9 cellular contexts compared by ENCODE assay signal in the genomic region with DNA sequence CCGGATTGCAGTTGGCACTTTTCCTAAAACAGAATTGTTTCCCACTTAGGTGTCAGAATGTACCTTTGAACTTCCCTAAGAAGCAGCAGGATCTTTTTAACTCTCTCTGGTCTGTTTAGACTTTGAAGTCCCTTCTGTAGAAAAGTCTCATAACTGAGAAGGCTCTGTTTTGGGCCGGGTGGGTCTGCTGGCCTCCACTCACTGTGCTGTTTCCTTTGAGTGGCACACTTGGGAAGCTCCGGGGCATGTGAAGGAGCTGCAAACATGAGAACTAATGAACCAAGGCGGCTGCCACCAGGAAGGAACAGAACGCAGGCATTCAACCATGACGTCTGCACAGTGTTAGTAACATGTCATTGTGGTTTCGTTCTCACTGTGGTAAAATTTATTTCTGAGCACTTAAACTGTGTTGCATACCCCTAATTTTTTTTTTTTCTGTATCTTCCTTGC. TPM values are rescaled to one million over a fixed set of nuclear protein-coding genes. Genes with fewer than 3 reads are reported as not detected.
DNase-seq lines count a peak whose midpoint lies in the region; ATAC-seq and TF ChIP-seq lines count a peak whose summit lies in the region.
"Had no signal": no experiment of that assay in that cellular context is flagged by ENCODE, and none has a peak within 500 bp of the region (broad histone marks: within the 10 kb centered on the region; RNA-seq: fewer than 3 reads in every experiment).

No MANE protein-coding gene starts in this region.

- no peak overlapping the region for H3K4me3 ChIP-seq in CD8-positive, alpha-beta T cell (ENCODE audit: low read depth, low read length)
- H3K4me3 ChIP-seq in HEK293 (ENCODE audit: low read depth, low read length) (no peak overlapping the region), osteoblast (ENCODE audit: insufficient read depth, low read length) (no peak overlapping the region), hepatocyte (no peak overlapping the region)

- no peaks in the 10 kb centered on the region for H3K79me2 ChIP-seq in osteoblast (ENCODE audit: insufficient read depth, low read length)
- no peaks in the 10 kb centered on the region for H3K79me2 ChIP-seq in hepatocyte

- CTCF ChIA-PET in CD8-positive, alpha-beta T cell (lab: Charles Lee), result interaction anchor here (0.7 to 2.5 kb wide), 10 partner anchors 10 to 124 kb away, joined by 3 to 15 read pairs (median 6); a partner anchor contains a TSS
- CTCF ChIA-PET in HEK293 (lab: Yijun Ruan, JAX) (interaction anchor here (1.2 to 1.8 kb wide), 3 partner anchors 9 to 51 kb away, joined by 3 to 10 read pairs (median 7); no protein-coding TSS in a partner anchor), RWPE1 (lab: Yijun Ruan, JAX) (interaction anchor here (0.9 kb wide), 1 partner anchor 51 kb away, joined by 3 read pairs; no protein-coding TSS in a partner anchor)
- CTCF ChIA-PET in activated naive CD4-positive, alpha-beta T cell treated with anti-CD3 and anti-CD28 coated beads for 36 hours (lab: Charles Lee), result interaction anchor here (0.9 to 2.2 kb wide), 8 partner anchors 10 to 121 kb away, joined by 3 to 8 read pairs (median 5); a partner anchor contains a TSS

- peaks cover 74% of the 10 kb centered on the region for H3K36me3 Mint-ChIP-seq in CD8-positive, alpha-beta T cell
- peaks cover 44% of the 10 kb centered on the region for H3K36me3 Mint-ChIP-seq in activated naive CD4-positive, alpha-beta T cell treated with anti-CD3 and anti-CD28 coated beads for 36 hours (ENCODE audit: low read depth)

- H3K4me1 Mint-ChIP-seq in CD8-positive, alpha-beta T cell (ENCODE audit: low read depth), result peaks cover 73% of the 10 kb centered on the region
- peaks cover 84% of the 10 kb centered on the region for H3K4me1 Mint-ChIP-seq in activated naive CD4-positive, alpha-beta T cell treated with anti-CD3 and anti-CD28 coated beads for 36 hours (ENCODE audit: low read depth)

- WGBS in hepatocyte (ENCODE audit: low lambda C conversion rate, missing lambda C conversion rate), result 48% methylated on average over 7 of the region's 7 CpGs

- H3K4me3 Mint-ChIP-seq in CD8-positive, alpha-beta T cell, result peak overlapping the region; percentile 83
- H3K4me3 Mint-ChIP-seq in activated naive CD4-positive, alpha-beta T cell treated with anti-CD3 and anti-CD28 coated beads for 36 hours, result peak overlapping the region; percentile 67

- H3K36me3 ChIP-seq in CD8-positive, alpha-beta T cell (ENCODE audit: insufficient read depth, low read length), result peaks cover 10% of the 10 kb centered on the region
- H3K36me3 ChIP-seq in HEK293 (ENCODE audit: control insufficient read depth in 2 of 2, insufficient read depth in 1 of 2, low read length in 2 of 2) (peaks cover 0 to 12% of the 10 kb centered on the region in 2 experiments; a peak in 1 of 3 replicates), osteoblast (ENCODE audit: insufficient read depth, low read length) (no peaks in the 10 kb centered on the region), hepatocyte (replicated peaks; ENCODE audit: insufficient read depth, low read depth) (no peaks in the 10 kb centered on the region)

- H3K27me3 ChIP-seq in CD8-positive, alpha-beta T cell (ENCODE audit: insufficient read depth, low read length), result no peaks in the 10 kb centered on the region
- H3K27me3 ChIP-seq in osteoblast (ENCODE audit: insufficient read depth, low read length) (no peaks in the 10 kb centered on the region), hepatocyte (no peaks in the 10 kb centered on the region)

- DNase-seq in CD8-positive, alpha-beta T cell, result peak; percentile 54 to 91 (median 66)
- peak; percentile 68 for DNase-seq in RPMI7951 (ENCODE audit: low read depth)
- DNase-seq in activated naive CD4-positive, alpha-beta T cell treated with anti-CD3 and anti-CD28 coated beads for 36 hours, result peak; percentile 84
- no peak for DNase-seq in osteoblast (ENCODE audit: insufficient read length, low spot score, missing footprints)
- no peak for DNase-seq in hepatocyte (ENCODE audit: low spot score)
- DNase-seq in RWPE1 (ENCODE audit: low spot score), result no peak

- no peaks in the 10 kb centered on the region for H3K9me2 ChIP-seq in hepatocyte (replicated peaks; ENCODE audit: insufficient read depth)

- H2AFZ ChIP-seq in osteoblast (ENCODE audit: low read length), result peak overlapping the region; percentile 67
- H2AFZ ChIP-seq in hepatocyte, result no peak overlapping the region

- no peaks in the 10 kb centered on the region for H3K27me3 Mint-ChIP-seq in CD8-positive, alpha-beta T cell (ENCODE audit: low read depth)
- H3K27me3 Mint-ChIP-seq in activated naive CD4-positive, alpha-beta T cell treated with anti-CD3 and anti-CD28 coated beads for 36 hours (ENCODE audit: low read depth), result no peaks in the 10 kb centered on the region

- peak overlapping the region; percentile 99 for H3K27ac Mint-ChIP-seq in CD8-positive, alpha-beta T cell
- H3K27ac Mint-ChIP-seq in activated naive CD4-positive, alpha-beta T cell treated with anti-CD3 and anti-CD28 coated beads for 36 hours, result peak overlapping the region; percentile 97

- H3K9me3 ChIP-seq in CD8-positive, alpha-beta T cell (ENCODE audit: low read length), result no peaks in the 10 kb centered on the region
- H3K9me3 ChIP-seq in HEK293 (ENCODE audit: control insufficient read depth, insufficient read depth, low read depth, low read length) (no peaks in the 10 kb centered on the region), osteoblast (ENCODE audit: low read depth, low read length) (no peaks in the 10 kb centered on the region), hepatocyte (ENCODE audit: low read depth) (no peaks in the 10 kb centered on the region)

- H3K4me2 ChIP-seq in osteoblast (ENCODE audit: insufficient read depth, low read length) (no peak overlapping the region), hepatocyte (no peak overlapping the region)

- H3K9me3 Mint-ChIP-seq in CD8-positive, alpha-beta T cell, result no peaks in the 10 kb centered on the region
- H3K9me3 Mint-ChIP-seq in activated naive CD4-positive, alpha-beta T cell treated with anti-CD3 and anti-CD28 coated beads for 36 hours, result no peaks in the 10 kb centered on the region

- POLR2A ChIA-PET in CD8-positive, alpha-beta T cell (lab: Charles Lee), result interaction anchor here (0.6 to 2.5 kb wide), 7 partner anchors 8 to 142 kb away, joined by 3 to 12 read pairs (median 6); no protein-coding TSS in a partner anchor
- POLR2A ChIA-PET in HEK293 (lab: Yijun Ruan, JAX), result no interaction called here
- POLR2A ChIA-PET in RWPE1 (lab: Yijun Ruan, JAX; ENCODE audit: low non-redundant PET), result no interaction called here

- H3K4me1 ChIP-seq in CD8-positive, alpha-beta T cell (ENCODE audit: insufficient read depth, low read length), result peaks cover 60% of the 10 kb centered on the region
- H3K4me1 ChIP-seq in HEK293 (ENCODE audit: control insufficient read depth, insufficient read depth, low read length) (no peaks in the 10 kb centered on the region), osteoblast (ENCODE audit: insufficient read depth, low read length) (no peaks in the 10 kb centered on the region), hepatocyte (ENCODE audit: insufficient read depth) (peaks cover 20% of the 10 kb centered on the region)

- H4K20me1 ChIP-seq in osteoblast (ENCODE audit: insufficient read depth, low read length) (no peaks in the 10 kb centered on the region), hepatocyte (ENCODE audit: insufficient read depth, poor library complexity, severe bottlenecking) (no peaks in the 10 kb centered on the region)

- TF ChIP-seq CTCF in CD8-positive, alpha-beta T cell (IDR thresholded peaks at IDR 0.05), result no peak
- TF ChIP-seq CTCF in HEK293 (tag by site-specific recombination; IDR thresholded peaks at IDR 0.05) (no peak), osteoblast (IDR thresholded peaks at IDR 0.05; ENCODE audit: extremely low read depth, low read depth, low read length) (no peak), hepatocyte (IDR thresholded peaks at IDR 0.05; ENCODE audit: poor library complexity) (no peak), RWPE1 (conservative IDR thresholded peaks at IDR 0.05; ENCODE audit: low read depth) (no peak)

- intact Hi-C loops in CD8-positive, alpha-beta T cell (cut with DNase I, micrococcal nuclease), result loop anchor here (1.0 to 5.0 kb wide), 6 partner anchors 16 to 696 kb away; a partner anchor contains a TSS
- intact Hi-C loops in activated naive CD4-positive, alpha-beta T cell treated with anti-CD3 and anti-CD28 coated beads for 36 hours (cut with micrococcal nuclease), result loop anchor here (1.0 to 5.0 kb wide), 3 partner anchors 48 to 496 kb away; no protein-coding TSS in a partner anchor

- peak overlapping the region; percentile 86 for H3K27ac ChIP-seq in CD8-positive, alpha-beta T cell (ENCODE audit: low read depth, low read length)
- H3K27ac ChIP-seq in HEK293 (ENCODE audit: extremely low read depth, low read depth, low read length) (no peak overlapping the region), osteoblast (ENCODE audit: low read depth, low read length) (no peak overlapping the region), hepatocyte (no peak overlapping the region), RWPE1 (no peak overlapping the region)
- H3K27ac ChIP-seq: epithelial cell of prostate had no signal

- peak; percentile 77 for ATAC-seq in CD8-positive, alpha-beta T cell
- ATAC-seq in HG03135 (IDR thresholded peaks at IDR 0.05; ENCODE audit: unreplicated experiment), result no peak

TF ChIP-seq in HEK293, 187 proteins besides CTCF, POLR2A, EP300 and RAD21 (continues in another document):
- TF ChIP-seq ZBTB21 (tag by site-specific recombination; IDR thresholded peaks at IDR 0.05) (peak; percentile 75), HOXA7 (CRISPR knock-in tag; IDR thresholded peaks at IDR 0.05; ENCODE audit: borderline replicate concordance) (no peak)

RNA-seq across cellular contexts. Expression of a gene that starts 19.5 kb away (rescaled TPM):
- under 1 TPM; 0.08 to 0.11 TPM for total RNA-seq in CD8-positive, alpha-beta T cell
- total RNA-seq in RPMI7951 (2014; rRNA removed; shearing (Covaris generic)), result not detected in 2 replicates
- under 1 TPM; 0.20 to 0.31 TPM for total RNA-seq in activated naive CD4-positive, alpha-beta T cell treated with anti-CD3 and anti-CD28 coated beads for 36 hours
- total RNA-seq in osteoblast, result not detected in 2 replicates
- total RNA-seq in hepatocyte, result 6.3 and 8.1 TPM in 2 replicates
- 2.7 and 3.5 TPM in 2 replicates for polyA plus RNA-seq in hepatocyte

RNA-seq across cellular contexts. Expression of a gene that starts 33.8 kb away (rescaled TPM):
- total RNA-seq in CD8-positive, alpha-beta T cell, result 100 to 1,000 TPM; 129 to 130 TPM
- total RNA-seq in RPMI7951 (2014; rRNA removed; shearing (Covaris generic)), result 19.2 and 19.6 TPM in 2 replicates
- 10 to 100 TPM; 70.8 to 71.9 TPM for total RNA-seq in activated naive CD4-positive, alpha-beta T cell treated with anti-CD3 and anti-CD28 coated beads for 36 hours
- total RNA-seq in osteoblast (1.8 and 3.5 TPM in 2 replicates), hepatocyte (9.0 and 10.1 TPM in 2 replicates)
- 6.2 and 6.4 TPM in 2 replicates for polyA plus RNA-seq in hepatocyte

Comparison
In these comparisons a context has a peak if more than half of its experiments do, and no peak if none do; other contexts are left out.
1. DNase-seq: peak in CD8-positive, alpha-beta T cell (7 of 7), RPMI7951 (single experiment) and activated naive CD4-positive, alpha-beta T cell treated with anti-CD3 and anti-CD28 coated beads for 36 hours (single experiment); none in osteoblast (single experiment), hepatocyte (single experiment) and RWPE1 (single experiment).